Comparison of ENCODE assay signal across 21 cellular contexts in genomic region chr5:74075900-74076484, GRCh38.
A peak's percentile ranks its signal among the peaks of the same experiment; 100 is the strongest.
DNase-seq lines count a peak whose midpoint lies in the region; ATAC-seq, FAIRE-seq and TF ChIP-seq lines count a peak whose summit lies in the region.
"Had no signal": no experiment of that assay in that cellular context is flagged by ENCODE, and none has a peak within 500 bp of the region (broad histone marks: within the 10 kb centered on the region; RNA-seq: fewer than 3 reads in every experiment).

No MANE protein-coding gene starts in this region.

- POLR2A ChIA-PET in OCI-LY7 (lab: Charles Lee) = no interaction called here

- intact Hi-C loops in Right ventricle myocardium superior (cut with DNase I) (no loop called here), OCI-LY7 (cut with micrococcal nuclease; ENCODE audit: unreplicated experiment) (no loop called here)

- no peak overlapping the region for H2AFZ ChIP-seq in OCI-LY7 (ENCODE audit: low read length)

- TF ChIP-seq POLR2A in GM12891 (IDR thresholded peaks at IDR 0.05; ENCODE audit: low read depth, low read length) = no peak

- no peak overlapping the region for H3K4me2 ChIP-seq in OCI-LY7 (ENCODE audit: low read length)

- no peaks in the 10 kb centered on the region for H4K20me1 ChIP-seq in OCI-LY7 (ENCODE audit: insufficient read depth, low read length)

- no peak for FAIRE-seq in GM12891 (lab: Jason Lieb, UNC)

- no peaks in the 10 kb centered on the region for H3K36me3 ChIP-seq in brain microvascular endothelial cell (replicated peaks)
- no peaks in the 10 kb centered on the region for H3K36me3 ChIP-seq in OCI-LY7 (ENCODE audit: insufficient read depth, low read length)
- H3K36me3 ChIP-seq: esophagus muscularis mucosa, MG63, tibial nerve had no signal

- no peaks in the 10 kb centered on the region for H3K27me3 Mint-ChIP-seq in nephron (ENCODE audit: low read depth)
- H3K27me3 Mint-ChIP-seq: CD4-positive, CD25-positive, alpha-beta regulatory T cell; stimulated activated memory B cell treated with anti-CD40 and anti-IgM and Interleukin-4, amounts not matched to agents 10 μg/mL and 1 μg/mL and 100 μg/mL, for 72 hours had no signal

- no peaks in the 10 kb centered on the region for H3K4me1 ChIP-seq in OCI-LY7 (ENCODE audit: insufficient read depth, low read length, poor library complexity, severe bottlenecking)
- H3K4me1 ChIP-seq: esophagus muscularis mucosa, tibial nerve had no signal

- H3K4me3 Mint-ChIP-seq in nephron = no peak overlapping the region
- H3K4me3 Mint-ChIP-seq: activated naive CD4-positive, alpha-beta T cell treated with anti-CD3 and anti-CD28 coated beads for 36 hours; CD4-positive, CD25-positive, alpha-beta regulatory T cell; stimulated activated memory B cell treated with anti-CD40 and anti-IgM and Interleukin-4, amounts not matched to agents 10 μg/mL and 1 μg/mL and 100 μg/mL, for 72 hours had no signal

- peak; percentile 87 for DNase-seq in LNCaP clone FGC (ENCODE audit: low read depth)
- DNase-seq in brain microvascular endothelial cell = peak; percentile 8
- no peak for DNase-seq in ACHN
- no peak for DNase-seq in GM12891 (ENCODE audit: insufficient read length, low spot score)
- DNase-seq in Right ventricle myocardium superior = no peak
- no peak for DNase-seq in OCI-LY7 (ENCODE audit: low spot score)
- DNase-seq: activated CD4-positive, alpha-beta T cell treated with anti-CD3 and anti-CD28 coated beads, Interleukin-2, amount 50 U/mL, for 48 hours; activated naive CD4-positive, alpha-beta T cell treated with anti-CD3 and anti-CD28 coated beads for 36 hours; aorta; CD4-positive, CD25-positive, alpha-beta regulatory T cell; dermis blood vessel endothelial cell; MG63; NCI-H1694 treated with DMSO at 0.1 percent for 48 hours; NCI-H526; SW 1271 had no signal

- in situ Hi-C loops in brain microvascular endothelial cell (cut with HindIII; ENCODE audit: low pct_ligation_motif_present, low sequenced_read_pairs) = no loop called here
- in situ Hi-C loops in ACHN (cut with HindIII; ENCODE audit: low pct_ligation_motif_present, low pct_unique_long_range_greater_than_20kb, low sequenced_read_pairs) = no loop called here

- H3K36me3 Mint-ChIP-seq in nephron (ENCODE audit: low read depth) = no peaks in the 10 kb centered on the region
- H3K36me3 Mint-ChIP-seq: CD4-positive, CD25-positive, alpha-beta regulatory T cell; stimulated activated memory B cell treated with anti-CD40 and anti-IgM and Interleukin-4, amounts not matched to agents 10 μg/mL and 1 μg/mL and 100 μg/mL, for 72 hours had no signal

- no peak overlapping the region for H3K4me3 ChIP-seq in LNCaP clone FGC (ENCODE audit: low read depth, low read length)
- no peak overlapping the region for H3K4me3 ChIP-seq in brain microvascular endothelial cell (ENCODE audit: low read depth, low read length)
- H3K4me3 ChIP-seq in OCI-LY7 (ENCODE audit: low read depth, low read length, poor library complexity, severe bottlenecking) = no peak overlapping the region
- H3K4me3 ChIP-seq: esophagus muscularis mucosa, MG63, tibial nerve had no signal

- H3K9me3 Mint-ChIP-seq in nephron = no peaks in the 10 kb centered on the region
- H3K9me3 Mint-ChIP-seq: activated naive CD4-positive, alpha-beta T cell treated with anti-CD3 and anti-CD28 coated beads for 36 hours had no signal

- no peaks in the 10 kb centered on the region for H3K9me2 ChIP-seq in OCI-LY7 (ENCODE audit: insufficient read depth, low read length)

- CTCF ChIA-PET in OCI-LY7 (lab: Charles Lee; ENCODE audit: unreplicated experiment) = no interaction called here

- H3K27ac Mint-ChIP-seq in nephron = peak overlapping the region; percentile 50 to 98 (median 94)
- H3K27ac Mint-ChIP-seq: activated naive CD4-positive, alpha-beta T cell treated with anti-CD3 and anti-CD28 coated beads for 36 hours; CD4-positive, CD25-positive, alpha-beta regulatory T cell; stimulated activated memory B cell treated with anti-CD40 and anti-IgM and Interleukin-4, amounts not matched to agents 10 μg/mL and 1 μg/mL and 100 μg/mL, for 72 hours had no signal

- no peaks in the 10 kb centered on the region for H3K27me3 ChIP-seq in brain microvascular endothelial cell (replicated peaks)
- H3K27me3 ChIP-seq: esophagus muscularis mucosa, MG63, tibial nerve had no signal

- no peaks in the 10 kb centered on the region for H3K9me3 ChIP-seq in OCI-LY7 (ENCODE audit: low read length)
- H3K9me3 ChIP-seq: esophagus muscularis mucosa, MG63, tibial nerve had no signal

- H3K27ac ChIP-seq in C4-2B = peak overlapping the region; percentile 89
- H3K27ac ChIP-seq in brain microvascular endothelial cell = no peak overlapping the region
- H3K27ac ChIP-seq in OCI-LY7 (ENCODE audit: low read depth, low read length, poor library complexity, severe bottlenecking) = no peak overlapping the region
- H3K27ac ChIP-seq: esophagus muscularis mucosa, tibial nerve had no signal

- no TSS peak for BruUV-seq in OCI-LY7 (replicated peaks; lab: Mats Ljungman, UMichigan)

- H3K79me2 ChIP-seq in OCI-LY7 (ENCODE audit: insufficient read depth, low read depth, low read length) = no peaks in the 10 kb centered on the region

- ATAC-seq in Right ventricle myocardium superior (ENCODE audit: poor library complexity) = no peak
- ATAC-seq: HCT116; stimulated activated memory B cell treated with anti-CD40 and anti-IgM and Interleukin-4, amounts not matched to agents 10 μg/mL and 1 μg/mL and 100 μg/mL, for 72 hours had no signal

- H3K4me1 Mint-ChIP-seq in nephron = peaks cover 66% of the 10 kb centered on the region
- H3K4me1 Mint-ChIP-seq: CD4-positive, CD25-positive, alpha-beta regulatory T cell; stimulated activated memory B cell treated with anti-CD40 and anti-IgM and Interleukin-4, amounts not matched to agents 10 μg/mL and 1 μg/mL and 100 μg/mL, for 72 hours had no signal

- TF ChIP-seq CTCF in C4-2B (conservative IDR thresholded peaks at IDR 0.05) = no peak
- no peak for TF ChIP-seq CTCF in LNCaP clone FGC (IDR thresholded peaks at IDR 0.05; ENCODE audit: control insufficient read depth, extremely low read depth, insufficient read depth)
- no peak for TF ChIP-seq CTCF in brain microvascular endothelial cell (IDR thresholded peaks at IDR 0.05; ENCODE audit: low read depth, low read length, missing control alignments)
- TF ChIP-seq CTCF in nephron (IDR thresholded peaks at IDR 0.05; ENCODE audit: unreplicated experiment in 3 of 3) = no peak
- no peak for TF ChIP-seq CTCF in OCI-LY7 (conservative IDR thresholded peaks at IDR 0.05; ENCODE audit: low read length)

TF ChIP-seq in GM12891, 5 proteins besides CTCF, POLR2A, EP300 and RAD21:
- TF ChIP-seq SPI1 (IDR thresholded peaks at IDR 0.05; ENCODE audit: low read depth, low read length) (no peak), TAF1 (IDR thresholded peaks at IDR 0.05; ENCODE audit: low read depth, low read length) (no peak), POU2F2 (IDR thresholded peaks at IDR 0.05; ENCODE audit: low read depth, low read length) (no peak), POLR2AphosphoS5 (IDR thresholded peaks at IDR 0.05; ENCODE audit: low read depth, low read length) (no peak), PAX5 (IDR thresholded peaks at IDR 0.05; ENCODE audit: insufficient read depth, low read length, severe bottlenecking) (no peak)
TF ChIP-seq in GM12891: peak in this region for 0.

Comparison
In these comparisons a context has a peak if more than half of its experiments do, and no peak if none do; other contexts are left out.
1. DNase-seq: peak in LNCaP clone FGC (single experiment) and brain microvascular endothelial cell (single experiment); none in ACHN (single experiment), GM12891 (single experiment), Right ventricle myocardium superior (single experiment) and OCI-LY7 (single experiment).